ENCODE assay signal across 1 cellular context in the genomic region with DNA sequence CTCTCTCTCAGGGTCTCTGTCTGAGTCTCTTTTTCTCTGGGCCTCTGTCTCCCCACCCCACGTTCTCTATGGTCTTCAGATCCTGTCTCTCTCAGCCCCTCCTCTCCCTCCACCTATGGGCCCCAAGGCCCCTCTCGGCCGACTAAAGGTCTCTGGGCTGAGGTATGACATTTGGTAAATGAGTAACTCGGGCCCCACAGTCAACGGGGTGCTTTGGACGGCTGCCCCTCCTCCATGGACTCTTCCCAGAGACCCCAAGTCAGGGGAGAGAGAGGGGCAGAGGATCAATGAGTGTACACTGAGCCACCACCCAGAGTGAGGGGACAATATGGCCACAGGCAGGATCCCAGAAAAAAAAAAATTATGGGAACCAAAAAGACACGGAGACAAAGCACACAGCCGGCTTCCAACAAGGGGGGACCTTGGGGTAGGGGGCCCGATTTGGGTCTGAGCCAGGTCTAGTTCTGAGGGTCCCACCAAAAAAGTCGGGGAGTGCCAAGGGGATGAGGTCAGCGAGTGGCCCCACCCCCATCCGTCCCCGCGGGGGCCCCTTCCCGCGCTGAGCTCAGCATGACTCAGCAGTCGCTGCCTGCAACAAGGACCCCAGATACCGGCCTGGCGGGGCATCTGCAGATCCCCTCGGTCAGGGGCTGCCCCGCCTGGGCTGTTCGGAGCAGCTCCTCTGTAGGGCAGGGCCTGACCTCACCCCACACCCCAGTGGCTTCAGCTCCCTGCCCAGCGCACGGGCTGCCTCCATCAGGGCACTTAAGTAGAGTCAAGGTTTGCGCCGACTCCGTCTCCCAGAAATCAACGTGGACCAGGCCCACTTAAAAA.
TF ChIP-seq lines count a peak whose summit lies in the region.

No MANE protein-coding gene starts in this region.

TF ChIP-seq in HEK293, 187 proteins besides CTCF, POLR2A, EP300 and RAD21 (continued from another document):
- TF ChIP-seq ZNF449 (tag by site-specific recombination; IDR thresholded peaks at IDR 0.05) (0 out of 2 replicates have a peak, but pooled peaks have one; percentile 21), FEZF1 (tag by site-specific recombination; IDR thresholded peaks at IDR 0.05) (0 out of 2 replicates have a peak, but pooled peaks have one; percentile 34), ZXDB (tag by site-specific recombination; IDR thresholded peaks at IDR 0.05) (peak; percentile 93), SP7 (tag by site-specific recombination; IDR thresholded peaks at IDR 0.05) (peak; percentile 92), ZNF488 (tag by site-specific recombination; IDR thresholded peaks at IDR 0.05) (no peak; the same call in 1 of the 2 replicates), ZNF202 (tag by site-specific recombination; IDR thresholded peaks at IDR 0.05; ENCODE audit: borderline replicate concordance) (no peak), ZBTB44 (tag by site-specific recombination; IDR thresholded peaks at IDR 0.05) (peak; percentile 58), BCL11B (tag by site-specific recombination; IDR thresholded peaks at IDR 0.05; ENCODE audit: low read depth) (peak; percentile 85), ZNF292 (tag by site-specific recombination; IDR thresholded peaks at IDR 0.05; ENCODE audit: borderline replicate concordance, low read depth) (no peak), ZBTB48 (tag by site-specific recombination; IDR thresholded peaks at IDR 0.05) (peak; percentile 69; the same call in 1 of the 2 replicates), ZNF140 (tag by site-specific recombination; IDR thresholded peaks at IDR 0.05) (no peak), ZNF394 (tag by site-specific recombination; IDR thresholded peaks at IDR 0.05; ENCODE audit: borderline replicate concordance) (peak; percentile 46; the same call in 1 of the 2 replicates), ZNF660 (tag by site-specific recombination; IDR thresholded peaks at IDR 0.05) (no peak; the same call in none of the 2 replicates), ZNF362 (tag by site-specific recombination; IDR thresholded peaks at IDR 0.05) (peak; percentile 91), PATZ1 (tag by site-specific recombination; IDR thresholded peaks at IDR 0.05) (peak; percentile 99), ZNF324 (tag by site-specific recombination; IDR thresholded peaks at IDR 0.05) (peak; percentile 83; the same call in 1 of the 2 replicates), ZNF792 (tag by site-specific recombination; IDR thresholded peaks at IDR 0.05) (no peak), ZNF350 (tag by site-specific recombination; IDR thresholded peaks at IDR 0.05) (no peak), ZNF341 (tag by site-specific recombination; IDR thresholded peaks at IDR 0.05; ENCODE audit: low read depth) (no peak), ZNF518A (tag by site-specific recombination; conservative IDR thresholded peaks at IDR 0.05; ENCODE audit: low read depth) (peak; percentile 29; the same call in 1 of the 2 replicates), GLIS1 (tag by site-specific recombination; IDR thresholded peaks at IDR 0.05) (peak; percentile 86), ZNF580 (tag by site-specific recombination; IDR thresholded peaks at IDR 0.05) (0 out of 2 replicates have a peak, but pooled peaks have one; percentile 29), ZNF398 (tag by site-specific recombination; IDR thresholded peaks at IDR 0.05) (peak; percentile 39), ZNF2 (tag by site-specific recombination; IDR thresholded peaks at IDR 0.05) (peak; percentile 27; the same call in 1 of the 2 replicates)
